Comparison of ENCODE assay signal across 22 cellular contexts in genomic region chr1:115796897-115797296, GRCh38. TPM values are rescaled to one million over a fixed set of nuclear protein-coding genes. Genes with fewer than 3 reads are reported as not detected.
"Had no signal": no experiment of that assay in that cellular context is flagged by ENCODE, and none has a peak within 500 bp of the region (broad histone marks: within the 10 kb centered on the region; RNA-seq: fewer than 3 reads in every experiment).

No MANE protein-coding gene starts in this region.

- H3K27ac ChIP-seq: ascending aorta, colonic mucosa, prostate gland, right lobe of liver, vagina had no signal

- H3K36me3 ChIP-seq: ascending aorta, colonic mucosa, prostate gland, right lobe of liver, vagina had no signal

- H3K9me3 ChIP-seq: ascending aorta, colonic mucosa, prostate gland, right lobe of liver, vagina had no signal

- H3K4me3 ChIP-seq: ascending aorta, colonic mucosa, lung, prostate gland, right lobe of liver, vagina had no signal

- ATAC-seq: left lobe of liver; right lobe of liver; stimulated activated naive CD8-positive, alpha-beta T cell treated with anti-CD3 and anti-CD28 coated beads, Interleukin-15, amount 100 ng/mL, for 72 hours had no signal

- H3K4me1 ChIP-seq: ascending aorta, colonic mucosa, prostate gland, right lobe of liver, vagina had no signal

- H3K27me3 ChIP-seq: ascending aorta, colonic mucosa, right lobe of liver, vagina had no signal

- DNase-seq: activated CD4-positive, alpha-beta T cell treated with anti-CD3 and anti-CD28 coated beads, Interleukin-2, amount 50 U/mL, for 1 hour; activated CD4-positive, CD25-positive, alpha-beta regulatory T cell treated with anti-CD3 and anti-CD28 coated beads, Interleukin-2, amount 50 U/mL, for 72 hours; activated CD8-positive, alpha-beta memory T cell treated with anti-CD3 and anti-CD28 coated beads for 24 hours; activated CD8-positive, alpha-beta memory T cell treated with anti-CD3 and anti-CD28 coated beads, Interleukin-2, amount 50 U/mL, for 48 hours; activated effector memory CD4-positive, alpha-beta T cell treated with anti-CD3 and anti-CD28 coated beads, Interleukin-2, amount 50 U/mL, for 16 hours; activated T-cell treated with anti-CD3 and anti-CD28 coated beads, Interleukin-2, amount 50 U/mL, for 48 hours; colonic mucosa; erythroblast; foreskin melanocyte; hypothalamus; kidney; right lobe of liver; small intestine; stimulated activated CD4-positive, alpha-beta T cell treated with anti-CD3 and anti-CD28 coated beads, Interleukin-4, amount 100 ng/mL, for 1 hour; stimulated activated naive CD8-positive, alpha-beta T cell treated with anti-CD3 and anti-CD28 coated beads, Interleukin-15, amount 100 ng/mL, for 72 hours; trophoblast cell had no signal

RNA-seq across cellular contexts. Expression of gene CASQ2, which starts 28.4 kb away (rescaled TPM):
- total RNA-seq: osteocyte had no signal

RNA-seq across cellular contexts. Expression of gene NHLH2, which starts 44.0 kb away (rescaled TPM):
- total RNA-seq: ascending aorta, colonic mucosa, kidney, left lobe of liver, osteocyte, right lobe of liver had no signal
- polyA plus RNA-seq: small intestine had no signal
